Comparison of ENCODE assay signal across 10 cellular contexts in the genomic region with DNA sequence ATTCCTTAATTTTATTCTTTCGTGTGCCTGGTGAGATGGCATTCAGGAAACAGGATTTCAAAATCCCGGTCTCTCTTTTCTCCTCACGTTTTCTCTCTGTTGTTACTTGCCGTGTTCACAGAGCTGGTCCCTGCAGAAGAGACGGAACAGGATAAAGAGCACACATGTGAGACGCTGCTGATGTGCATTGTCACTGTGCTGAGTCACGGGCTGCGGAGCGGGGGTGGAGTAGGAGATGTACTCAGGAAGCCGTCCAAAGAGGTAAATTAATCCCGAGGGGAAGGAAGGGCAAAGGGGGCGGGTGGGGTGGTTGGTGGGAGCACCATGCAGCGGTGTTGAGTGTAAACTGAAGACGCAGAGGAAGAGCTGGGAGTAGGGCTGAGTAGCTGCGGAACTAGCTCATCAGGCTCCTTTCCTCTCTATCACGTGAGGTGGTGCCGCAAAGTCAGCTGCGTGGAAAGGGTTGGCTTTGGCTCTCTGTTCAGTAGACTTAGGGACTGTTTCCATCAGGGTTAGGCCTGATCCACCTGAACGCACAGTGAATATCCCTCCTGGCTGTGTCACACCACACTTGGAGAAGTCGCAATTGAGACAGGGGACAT.
A peak's percentile ranks its signal among the peaks of the same experiment; 100 is the strongest.
DNase-seq lines count a peak whose midpoint lies in the region; ATAC-seq, FAIRE-seq and TF ChIP-seq lines count a peak whose summit lies in the region.
"Had no signal": no experiment of that assay in that cellular context is flagged by ENCODE, and none has a peak within 500 bp of the region (broad histone marks: within the 10 kb centered on the region; RNA-seq: fewer than 3 reads in every experiment).

No MANE protein-coding gene starts in this region.

- no peaks in the 10 kb centered on the region for H3K27me3 Mint-ChIP-seq in activated T-helper 1 cell treated with anti-CD3 and anti-CD28 coated beads, Interleukin-12 subunit alpha, Interleukin-12 subunit beta, Interleukin-2, Interleukin-4 antibody, amounts not matched to agents 30 ng/mL and 10 ng/mL and 1 ng/mL, durations not matched to agents 14 hours and 24 hours and 36 hours (ENCODE audit: insufficient read depth)
- peaks cover 1% of the 10 kb centered on the region for H3K27me3 Mint-ChIP-seq in progenitor cell of endocrine pancreas

- H3K27me3 ChIP-seq in right atrium auricular region, result no peaks in the 10 kb centered on the region
- H3K27me3 ChIP-seq in osteoblast (ENCODE audit: insufficient read depth, low read length), result no peaks in the 10 kb centered on the region

- H3K4me1 ChIP-seq in right atrium auricular region (no peaks in the 10 kb centered on the region), osteoblast (ENCODE audit: insufficient read depth, low read length) (no peaks in the 10 kb centered on the region)

- H3K27ac ChIP-seq in right atrium auricular region (no peak overlapping the region), osteoblast (ENCODE audit: low read depth, low read length) (no peak overlapping the region)

- H3K36me3 Mint-ChIP-seq in activated T-helper 1 cell treated with anti-CD3 and anti-CD28 coated beads, Interleukin-12 subunit alpha, Interleukin-12 subunit beta, Interleukin-2, Interleukin-4 antibody, amounts not matched to agents 30 ng/mL and 10 ng/mL and 1 ng/mL, durations not matched to agents 14 hours and 24 hours and 36 hours (ENCODE audit: low read depth), result peaks cover 74% of the 10 kb centered on the region
- H3K36me3 Mint-ChIP-seq in progenitor cell of endocrine pancreas (ENCODE audit: insufficient read depth), result peaks cover 21% of the 10 kb centered on the region

- no peak for TF ChIP-seq CTCF in right atrium auricular region (IDR thresholded peaks at IDR 0.05)
- no peak for TF ChIP-seq CTCF in progenitor cell of endocrine pancreas (IDR thresholded peaks at IDR 0.05; ENCODE audit: unreplicated experiment)
- TF ChIP-seq CTCF in osteoblast (IDR thresholded peaks at IDR 0.05; ENCODE audit: extremely low read depth, low read depth, low read length), result no peak

- no peak for ATAC-seq in HG02623 (IDR thresholded peaks at IDR 0.05; ENCODE audit: unreplicated experiment)

- peak overlapping the region; percentile 81 for H3K27ac Mint-ChIP-seq in activated T-helper 1 cell treated with anti-CD3 and anti-CD28 coated beads, Interleukin-12 subunit alpha, Interleukin-12 subunit beta, Interleukin-2, Interleukin-4 antibody, amounts not matched to agents 30 ng/mL and 10 ng/mL and 1 ng/mL, durations not matched to agents 14 hours and 24 hours and 36 hours
- peak overlapping the region; percentile 63 for H3K27ac Mint-ChIP-seq in progenitor cell of endocrine pancreas

- H3K4me1 Mint-ChIP-seq in activated T-helper 1 cell treated with anti-CD3 and anti-CD28 coated beads, Interleukin-12 subunit alpha, Interleukin-12 subunit beta, Interleukin-2, Interleukin-4 antibody, amounts not matched to agents 30 ng/mL and 10 ng/mL and 1 ng/mL, durations not matched to agents 14 hours and 24 hours and 36 hours (ENCODE audit: low read depth), result peaks cover 62% of the 10 kb centered on the region
- H3K4me1 Mint-ChIP-seq in progenitor cell of endocrine pancreas (ENCODE audit: low read depth), result peaks cover 2% of the 10 kb centered on the region

- no peaks in the 10 kb centered on the region for H3K79me2 ChIP-seq in osteoblast (ENCODE audit: insufficient read depth, low read length)

- H2AFZ ChIP-seq in osteoblast (ENCODE audit: low read length), result no peak overlapping the region

- H3K4me2 ChIP-seq in osteoblast (ENCODE audit: insufficient read depth, low read length), result no peak overlapping the region

- peak; percentile 23 for FAIRE-seq in HTR-8/SVneo (lab: Jason Lieb, UNC)

- no peak for DNase-seq in HTR-8/SVneo (ENCODE audit: insufficient read length, low spot score)
- DNase-seq in activated T-helper 1 cell treated with anti-CD3 and anti-CD28 coated beads, Interleukin-12 subunit alpha, Interleukin-12 subunit beta, Interleukin-2, Interleukin-4 antibody, amounts not matched to agents 30 ng/mL and 10 ng/mL and 1 ng/mL, durations not matched to agents 14 hours and 24 hours and 36 hours (ENCODE audit: low spot score), result no peak
- DNase-seq in right atrium auricular region (ENCODE audit: low spot score), result peak; percentile 66
- DNase-seq in progenitor cell of endocrine pancreas (ENCODE audit: low spot score, unreplicated experiment), result no peak
- DNase-seq in SIG-M5 (lab: John Stamatoyannopoulos, UW), result no peak
- no peak for DNase-seq in activated CD8-positive, alpha-beta memory T cell treated with anti-CD3 and anti-CD28 coated beads for 24 hours
- no peak for DNase-seq in osteoblast (ENCODE audit: insufficient read length, low spot score, missing footprints)
- DNase-seq: activated CD4-positive, CD25-positive, alpha-beta regulatory T cell; DND-41 had no signal

- H3K4me3 ChIP-seq in right atrium auricular region (no peak overlapping the region), osteoblast (ENCODE audit: insufficient read depth, low read length) (no peak overlapping the region)

- intact Hi-C loops in activated T-helper 1 cell treated with anti-CD3 and anti-CD28 coated beads, Interleukin-12 subunit alpha, Interleukin-12 subunit beta, Interleukin-2, Interleukin-4 antibody, amounts not matched to agents 30 ng/mL and 10 ng/mL and 1 ng/mL, durations not matched to agents 14 hours and 24 hours and 36 hours (cut with micrococcal nuclease), result no loop called here

- peaks cover 23% of the 10 kb centered on the region for H3K9me3 Mint-ChIP-seq in activated T-helper 1 cell treated with anti-CD3 and anti-CD28 coated beads, Interleukin-12 subunit alpha, Interleukin-12 subunit beta, Interleukin-2, Interleukin-4 antibody, amounts not matched to agents 30 ng/mL and 10 ng/mL and 1 ng/mL, durations not matched to agents 14 hours and 24 hours and 36 hours
- H3K9me3 Mint-ChIP-seq in progenitor cell of endocrine pancreas (ENCODE audit: low read depth), result peaks cover 12% of the 10 kb centered on the region

- H3K36me3 ChIP-seq in right atrium auricular region, result peaks cover 66% of the 10 kb centered on the region
- H3K36me3 ChIP-seq in osteoblast (ENCODE audit: insufficient read depth, low read length), result no peaks in the 10 kb centered on the region

- H3K4me3 Mint-ChIP-seq in activated T-helper 1 cell treated with anti-CD3 and anti-CD28 coated beads, Interleukin-12 subunit alpha, Interleukin-12 subunit beta, Interleukin-2, Interleukin-4 antibody, amounts not matched to agents 30 ng/mL and 10 ng/mL and 1 ng/mL, durations not matched to agents 14 hours and 24 hours and 36 hours, result peak overlapping the region; percentile 59
- no peak overlapping the region for H3K4me3 Mint-ChIP-seq in progenitor cell of endocrine pancreas (ENCODE audit: low read depth)

- H3K9me3 ChIP-seq in right atrium auricular region (peaks cover 0 to 16% of the 10 kb centered on the region in 2 donors), osteoblast (ENCODE audit: low read depth, low read length) (peaks cover 4% of the 10 kb centered on the region)

- H4K20me1 ChIP-seq in osteoblast (ENCODE audit: insufficient read depth, low read length), result no peaks in the 10 kb centered on the region
